Comparison of ENCODE assay signal across 15 cellular contexts in genomic region chr2:44071454-44072046, GRCh38.
DNase-seq lines count a peak whose midpoint lies in the region; ATAC-seq, FAIRE-seq and TF ChIP-seq lines count a peak whose summit lies in the region.
"Had no signal": no experiment of that assay in that cellular context is flagged by ENCODE, and none has a peak within 500 bp of the region (broad histone marks: within the 10 kb centered on the region; RNA-seq: fewer than 3 reads in every experiment).

No MANE protein-coding gene starts in this region.

- ATAC-seq in A549, result no peak
- peak; percentile 40 for ATAC-seq in GM18502 (IDR thresholded peaks at IDR 0.05; ENCODE audit: poor library complexity, unreplicated experiment)
- ATAC-seq in HG03432 (IDR thresholded peaks at IDR 0.05; ENCODE audit: unreplicated experiment), result peak; percentile 52
- ATAC-seq in left lobe of liver, result no peak

- DNase-seq in A549 (ENCODE audit: low read depth in 1 of 2, low spot score in 1 of 2) (no peak), left lobe of liver (ENCODE audit: low spot score) (peak; percentile 18), SKM-1 treated with dmso at 0.1 percent for 144 hours (lab: John Stamatoyannopoulos, UW; ENCODE audit: unreplicated experiment) (no peak), NCI-H1417 treated with DMSO at 0.1 percent for 48 hours (lab: John Stamatoyannopoulos, UW) (no peak)
- DNase-seq in activated naive CD4-positive, alpha-beta T cell treated with Interleukin-2 at 50 U/mL for 16 hours, result no peak
- DNase-seq: 8988T; ACHN; CD4-positive, CD25-positive, alpha-beta regulatory T cell; DMS53; HCEC 1CT; HFFc6; KG1 had no signal

- 61% methylated on average over 2 of the region's 2 CpGs for WGBS in A549 (ENCODE audit: missing lambda C conversion rate)

- CTCF ChIA-PET in A549 (lab: Yijun Ruan, JAX), result interaction anchor here (0.8 to 4.6 kb wide), 9 partner anchors 8 to 885 kb away, joined by 3 to 15 read pairs (median 6); no protein-coding TSS in a partner anchor

- POLR2A ChIA-PET in A549 (lab: Yijun Ruan, JAX), result no interaction called here

- TF ChIP-seq EP300 in A549 (IDR thresholded peaks at IDR 0.05), result no peak

- peak; percentile 49 for FAIRE-seq in A549 (lab: Jason Lieb, UNC)

- H3K27ac ChIP-seq in A549, result no peak overlapping the region
- H3K27ac ChIP-seq: BLaER1 treated with 17β-estradiol and CSF1 and Interleukin-3, amounts not matched to agents 10 nM and 100 nM had no signal

- no peak overlapping the region for H3K4me3 ChIP-seq in A549
- H3K4me3 ChIP-seq: BLaER1 treated with 17β-estradiol and CSF1 and Interleukin-3, amounts not matched to agents 10 nM and 100 nM had no signal

- no peak for TF ChIP-seq RAD21 in A549 (conservative IDR thresholded peaks at IDR 0.05 in 1 of 2, IDR thresholded peaks at IDR 0.05 in 1 of 2)

- no peak for TF ChIP-seq CTCF in A549 (IDR thresholded peaks at IDR 0.05)

- H3K4me2 ChIP-seq in A549, result no peak overlapping the region
- H3K4me2 ChIP-seq: BLaER1 treated with 17β-estradiol and CSF1 and Interleukin-3, amounts not matched to agents 10 nM and 100 nM had no signal

- H3K9me3 ChIP-seq in A549, result no peaks in the 10 kb centered on the region

- H3K4me1 ChIP-seq in A549, result no peaks in the 10 kb centered on the region
- H3K4me1 ChIP-seq: BLaER1 treated with 17β-estradiol and CSF1 and Interleukin-3, amounts not matched to agents 10 nM and 100 nM had no signal

- TF ChIP-seq POLR2A in A549 (IDR thresholded peaks at IDR 0.05; ENCODE audit: low read length), result no peak

TF ChIP-seq in A549, 52 proteins besides CTCF, POLR2A, EP300 and RAD21:
- TF ChIP-seq, protein P1, sequence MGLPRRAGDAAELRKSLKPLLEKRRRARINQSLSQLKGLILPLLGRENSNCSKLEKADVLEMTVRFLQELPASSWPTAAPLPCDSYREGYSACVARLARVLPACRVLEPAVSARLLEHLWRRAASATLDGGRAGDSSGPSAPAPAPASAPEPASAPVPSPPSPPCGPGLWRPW (IDR thresholded peaks at IDR 0.05), result no peak
- TF ChIP-seq SREBF2 (IDR thresholded peaks at IDR 0.05), result no peak
- TF ChIP-seq HOXB5 (CRISPR knock-in tag; IDR thresholded peaks at IDR 0.05), result no peak
- no peak for TF ChIP-seq MAFK (IDR thresholded peaks at IDR 0.05; ENCODE audit: partially characterized antibody)

Comparison
In these comparisons a context has a peak if more than half of its experiments do, and no peak if none do; other contexts are left out.
1. ATAC-seq: peak in GM18502 (single experiment) and HG03432 (single experiment); none in A549 (0 of 2) and left lobe of liver (single experiment).